ENCODE assay signal across 8 cellular contexts in genomic region chr11:114400974-114401223, GRCh38. TPM values are rescaled to one million over a fixed set of nuclear protein-coding genes. Genes with fewer than 3 reads are reported as not detected.
A peak's percentile ranks its signal among the peaks of the same experiment; 100 is the strongest.
DNase-seq lines count a peak whose midpoint lies in the region; ATAC-seq and TF ChIP-seq lines count a peak whose summit lies in the region.

No MANE protein-coding gene starts in this region.

- peaks cover 39% of the 10 kb centered on the region for H3K4me1 Mint-ChIP-seq in MCF 10A (ENCODE audit: insufficient read depth, unreplicated experiment)

- H3K27me3 ChIP-seq in cardiac muscle cell (no peaks in the 10 kb centered on the region), mesendoderm (ENCODE audit: insufficient read depth, low read length, poor library complexity) (no peaks in the 10 kb centered on the region)

- peak overlapping the region; percentile 98 for H3K18ac ChIP-seq in mesendoderm (ENCODE audit: low read length)

- peak overlapping the region; percentile 64 for H3K4ac ChIP-seq in mesendoderm (ENCODE audit: low read depth, low read length)

- ATAC-seq in Right ventricle myocardium inferior (no peak), HG03175 (IDR thresholded peaks at IDR 0.05; ENCODE audit: unreplicated experiment) (no peak), HG03565 (IDR thresholded peaks at IDR 0.05; ENCODE audit: unreplicated experiment) (no peak)

- WGBS in mesendoderm (ENCODE audit: extremely low coverage, insufficient coverage, low lambda C conversion rate) = no CpG with 5 or more reads among the region's 3 CpGs
- WGBS in urinary bladder = 0% methylated on average over 3 of the region's 3 CpGs

- H3K4me3 ChIP-seq in cardiac muscle cell (peak overlapping the region; percentile 84), mesendoderm (ENCODE audit: low read length) (peak overlapping the region; percentile 76), urinary bladder (ENCODE audit: low read depth, low read length) (peak overlapping the region; percentile 71)

- no peak overlapping the region for H3K23ac ChIP-seq in mesendoderm (ENCODE audit: low read length)

- H3K79me2 ChIP-seq in mesendoderm (ENCODE audit: control insufficient read depth, insufficient read depth, low read length) = peaks cover 30% of the 10 kb centered on the region

- BruUV-seq in MCF 10A (replicated peaks; lab: Mats Ljungman, UMichigan) = TSS peak; percentile 53

- no peaks in the 10 kb centered on the region for H3K9me3 Mint-ChIP-seq in MCF 10A (ENCODE audit: unreplicated experiment)

- no peak for DNase-seq in cardiac muscle cell (ENCODE audit: low read depth in 1 of 2, low spot score in 1 of 2)
- no peak for DNase-seq in Right ventricle myocardium inferior (ENCODE audit: missing footprints)
- DNase-seq in MCF 10A (ENCODE audit: unreplicated experiment) = no peak
- DNase-seq in mesendoderm = no peak
- DNase-seq in NCI-H2081 treated with DMSO at 0.1 percent for 48 hours (lab: John Stamatoyannopoulos, UW) = no peak

- H3K36me3 ChIP-seq in cardiac muscle cell = peaks cover 12% of the 10 kb centered on the region
- H3K36me3 ChIP-seq in mesendoderm (ENCODE audit: control insufficient read depth, insufficient read depth, low read length) = no peaks in the 10 kb centered on the region
- peaks cover 2% of the 10 kb centered on the region for H3K36me3 ChIP-seq in urinary bladder (ENCODE audit: insufficient read depth)

- H3K27me3 Mint-ChIP-seq in MCF 10A (ENCODE audit: insufficient read depth, unreplicated experiment) = no peaks in the 10 kb centered on the region

- H3K9ac ChIP-seq in mesendoderm (ENCODE audit: low read length) = peak overlapping the region; percentile 70

- H4K8ac ChIP-seq in mesendoderm (ENCODE audit: low read depth, low read length) = no peak overlapping the region

- intact Hi-C loops in Right ventricle myocardium inferior (cut with DNase I) (loop anchor here (2.0 kb wide), 1 partner anchor 38 kb away; the partner anchor contains the start of gene REXO2), MCF 10A (cut with micrococcal nuclease) (loop anchor here (1.0 to 5.0 kb wide), 5 partner anchors 39 to 121 kb away; partner anchors contain the start of gene NNMT)

- no peak overlapping the region for H4K5ac ChIP-seq in mesendoderm (ENCODE audit: low read length)

- H3K9me3 ChIP-seq in cardiac muscle cell (ENCODE audit: low read depth) = no peaks in the 10 kb centered on the region

- peaks cover 24% of the 10 kb centered on the region for H3K36me3 Mint-ChIP-seq in MCF 10A (ENCODE audit: insufficient read depth, unreplicated experiment)

- POLR2A ChIA-PET in MCF 10A (lab: Yijun Ruan, JAX) = interaction anchor here (0.6 to 3.8 kb wide), 13 partner anchors 8 to 241 kb away, joined by 3 to 50 read pairs (median 4); partner anchors contain the start of genes NNMT and REXO2

- H3K4me1 ChIP-seq in cardiac muscle cell (ENCODE audit: low read depth) = peaks cover 16% of the 10 kb centered on the region
- H3K4me1 ChIP-seq in mesendoderm (ENCODE audit: control insufficient read depth, low read depth, low read length) = peaks cover 2% of the 10 kb centered on the region
- no peaks in the 10 kb centered on the region for H3K4me1 ChIP-seq in urinary bladder (ENCODE audit: insufficient read depth)

- peak overlapping the region; percentile 92 for H3K4me3 Mint-ChIP-seq in MCF 10A (ENCODE audit: unreplicated experiment)

- H3K4me2 ChIP-seq in mesendoderm (ENCODE audit: low read length) = no peak overlapping the region

- H2BK5ac ChIP-seq in mesendoderm (ENCODE audit: low read length) = peak overlapping the region; percentile 10

- CTCF ChIA-PET in MCF 10A (lab: Yijun Ruan, JAX) = interaction anchor here (0.7 kb wide), 1 partner anchor 61 kb away, joined by 3 read pairs; no protein-coding TSS in a partner anchor

- peak overlapping the region; percentile 98 for H3K27ac ChIP-seq in cardiac muscle cell
- H3K27ac ChIP-seq in mesendoderm (ENCODE audit: low read depth, low read length) = peak overlapping the region; percentile 95
- H3K27ac ChIP-seq in urinary bladder (ENCODE audit: low read depth) = peak overlapping the region; percentile 96

- no peak overlapping the region for H2BK120ac ChIP-seq in mesendoderm (ENCODE audit: low read depth, low read length)

- TF ChIP-seq CTCF in cardiac muscle cell (IDR thresholded peaks at IDR 0.05; ENCODE audit: low read depth, low read length) (no peak), MCF 10A (IDR thresholded peaks at IDR 0.05; ENCODE audit: unreplicated experiment) (no peak)

- peaks cover 4% of the 10 kb centered on the region for H3K79me1 ChIP-seq in mesendoderm (ENCODE audit: low read length)

- no peak overlapping the region for H2BK15ac ChIP-seq in mesendoderm (replicated peaks; ENCODE audit: low read depth)

- H3K56ac ChIP-seq in mesendoderm (ENCODE audit: low read length) = peak overlapping the region; percentile 83

- H3K27ac Mint-ChIP-seq in MCF 10A (ENCODE audit: low read depth, unreplicated experiment) = peak overlapping the region; percentile 100

- H2AK5ac ChIP-seq in mesendoderm (ENCODE audit: low read length) = no peak overlapping the region

RNA-seq across cellular contexts. Expression of gene RBM7, which starts 0.4 kb away (rescaled TPM):
- 20.6 and 43.5 TPM in 2 replicates for total RNA-seq in cardiac muscle cell
- polyA plus RNA-seq in cardiac muscle cell = 35.2 and 48.0 TPM in 2 replicates
- 19.6 TPM for total RNA-seq in Right ventricle myocardium inferior
- 42.7 and 46.4 TPM in 2 replicates for total RNA-seq in MCF 10A (2022)
- polyA plus RNA-seq in mesendoderm (2013, experiment 1 of 2) = 43.9 TPM
- 45.6 TPM for polyA plus RNA-seq in mesendoderm (2013, experiment 2 of 2)
- total RNA-seq in urinary bladder = 39.2 TPM
- 29.4 TPM for polyA plus RNA-seq in urinary bladder

RNA-seq across cellular contexts. Expression of gene C11orf71, which starts 0.6 kb away (rescaled TPM):
- 10.5 and 21.7 TPM in 2 replicates for total RNA-seq in cardiac muscle cell
- 16.7 TPM in 2 replicates for polyA plus RNA-seq in cardiac muscle cell
- 9.3 TPM for total RNA-seq in Right ventricle myocardium inferior
- 3.9 and 5.6 TPM in 2 replicates for total RNA-seq in MCF 10A (2022)
- 3.5 TPM for polyA plus RNA-seq in mesendoderm (2013, experiment 1 of 2)
- polyA plus RNA-seq in mesendoderm (2013, experiment 2 of 2) = 3.6 TPM
- 5.7 TPM for total RNA-seq in urinary bladder
- 8.6 TPM for polyA plus RNA-seq in urinary bladder

RNA-seq across cellular contexts. Expression of gene REXO2, which starts 38.4 kb away (rescaled TPM):
- 58.9 and 62.8 TPM in 2 replicates for total RNA-seq in cardiac muscle cell
- polyA plus RNA-seq in cardiac muscle cell = 92.9 and 108 TPM in 2 replicates
- 174 TPM for total RNA-seq in Right ventricle myocardium inferior
- total RNA-seq in MCF 10A (2022) = 125 and 126 TPM in 2 replicates
- polyA plus RNA-seq in mesendoderm (2013, experiment 1 of 2) = 150 TPM
- polyA plus RNA-seq in mesendoderm (2013, experiment 2 of 2) = 154 TPM
- total RNA-seq in urinary bladder = 126 TPM
- polyA plus RNA-seq in urinary bladder = 107 TPM
